1 cellular context compared by ENCODE assay signal in the genomic region with DNA sequence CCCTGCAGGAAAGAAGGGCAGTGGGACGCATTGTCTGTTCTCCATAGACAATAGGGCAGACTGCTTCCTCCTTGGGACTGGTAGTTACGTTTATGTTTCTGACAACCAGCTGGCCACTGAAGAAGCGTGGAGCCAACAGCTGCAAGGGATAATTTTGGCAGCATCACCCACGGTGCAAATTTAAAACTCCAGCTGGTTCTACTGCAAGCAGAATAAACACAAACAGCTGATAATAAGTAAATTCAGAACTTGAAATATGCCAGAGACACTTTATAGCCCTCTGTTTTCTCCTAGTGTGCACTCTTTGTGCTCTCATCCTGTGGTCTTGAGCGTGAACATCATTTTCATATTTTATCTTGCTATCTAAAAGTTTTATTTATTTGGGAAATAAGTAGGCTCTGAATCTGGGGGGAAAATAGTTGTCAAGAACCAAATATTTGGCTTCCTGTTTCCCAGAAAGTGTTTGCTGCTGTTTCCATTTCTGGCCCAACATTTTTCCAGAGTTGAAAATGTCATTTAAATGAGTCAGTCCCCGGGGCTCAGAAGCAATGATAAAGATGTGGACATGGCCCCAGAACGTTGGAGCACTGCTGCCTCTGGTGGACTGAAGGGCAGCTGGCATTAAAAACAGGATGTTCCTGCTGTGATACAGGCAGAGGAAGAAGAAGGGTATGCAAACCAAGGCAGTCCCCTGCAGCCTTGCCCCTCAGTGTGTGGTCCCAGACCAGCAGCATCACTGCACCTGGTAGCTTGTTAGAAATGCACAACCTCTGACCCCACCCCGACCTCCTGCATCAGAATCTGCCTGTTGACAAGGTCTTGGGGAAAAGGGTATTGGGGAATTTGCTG.
TF ChIP-seq lines count a peak whose summit lies in the region.

No MANE protein-coding gene starts in this region.

TF ChIP-seq in GM23338, 12 proteins besides CTCF, POLR2A, EP300 and RAD21 (continued from another document):
- TF ChIP-seq ZNF114 (CRISPR knock-in tag; IDR thresholded peaks at IDR 0.05) (no peak), EZH2phosphoT487 (IDR thresholded peaks at IDR 0.05; ENCODE audit: unreplicated experiment) (no peak), CREB1 (CRISPR knock-in tag; IDR thresholded peaks at IDR 0.05; ENCODE audit: low read depth) (no peak), NANOG (IDR thresholded peaks at IDR 0.05; ENCODE audit: borderline replicate concordance) (no peak)
- TF ChIP-seq, protein P1, sequence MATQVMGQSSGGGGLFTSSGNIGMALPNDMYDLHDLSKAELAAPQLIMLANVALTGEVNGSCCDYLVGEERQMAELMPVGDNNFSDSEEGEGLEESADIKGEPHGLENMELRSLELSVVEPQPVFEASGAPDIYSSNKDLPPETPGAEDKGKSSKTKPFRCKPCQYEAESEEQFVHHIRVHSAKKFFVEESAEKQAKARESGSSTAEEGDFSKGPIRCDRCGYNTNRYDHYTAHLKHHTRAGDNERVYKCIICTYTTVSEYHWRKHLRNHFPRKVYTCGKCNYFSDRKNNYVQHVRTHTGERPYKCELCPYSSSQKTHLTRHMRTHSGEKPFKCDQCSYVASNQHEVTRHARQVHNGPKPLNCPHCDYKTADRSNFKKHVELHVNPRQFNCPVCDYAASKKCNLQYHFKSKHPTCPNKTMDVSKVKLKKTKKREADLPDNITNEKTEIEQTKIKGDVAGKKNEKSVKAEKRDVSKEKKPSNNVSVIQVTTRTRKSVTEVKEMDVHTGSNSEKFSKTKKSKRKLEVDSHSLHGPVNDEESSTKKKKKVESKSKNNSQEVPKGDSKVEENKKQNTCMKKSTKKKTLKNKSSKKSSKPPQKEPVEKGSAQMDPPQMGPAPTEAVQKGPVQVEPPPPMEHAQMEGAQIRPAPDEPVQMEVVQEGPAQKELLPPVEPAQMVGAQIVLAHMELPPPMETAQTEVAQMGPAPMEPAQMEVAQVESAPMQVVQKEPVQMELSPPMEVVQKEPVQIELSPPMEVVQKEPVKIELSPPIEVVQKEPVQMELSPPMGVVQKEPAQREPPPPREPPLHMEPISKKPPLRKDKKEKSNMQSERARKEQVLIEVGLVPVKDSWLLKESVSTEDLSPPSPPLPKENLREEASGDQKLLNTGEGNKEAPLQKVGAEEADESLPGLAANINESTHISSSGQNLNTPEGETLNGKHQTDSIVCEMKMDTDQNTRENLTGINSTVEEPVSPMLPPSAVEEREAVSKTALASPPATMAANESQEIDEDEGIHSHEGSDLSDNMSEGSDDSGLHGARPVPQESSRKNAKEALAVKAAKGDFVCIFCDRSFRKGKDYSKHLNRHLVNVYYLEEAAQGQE (IDR thresholded peaks at IDR 0.05; ENCODE audit: unreplicated experiment) = no peak
- TF ChIP-seq, protein P2, sequence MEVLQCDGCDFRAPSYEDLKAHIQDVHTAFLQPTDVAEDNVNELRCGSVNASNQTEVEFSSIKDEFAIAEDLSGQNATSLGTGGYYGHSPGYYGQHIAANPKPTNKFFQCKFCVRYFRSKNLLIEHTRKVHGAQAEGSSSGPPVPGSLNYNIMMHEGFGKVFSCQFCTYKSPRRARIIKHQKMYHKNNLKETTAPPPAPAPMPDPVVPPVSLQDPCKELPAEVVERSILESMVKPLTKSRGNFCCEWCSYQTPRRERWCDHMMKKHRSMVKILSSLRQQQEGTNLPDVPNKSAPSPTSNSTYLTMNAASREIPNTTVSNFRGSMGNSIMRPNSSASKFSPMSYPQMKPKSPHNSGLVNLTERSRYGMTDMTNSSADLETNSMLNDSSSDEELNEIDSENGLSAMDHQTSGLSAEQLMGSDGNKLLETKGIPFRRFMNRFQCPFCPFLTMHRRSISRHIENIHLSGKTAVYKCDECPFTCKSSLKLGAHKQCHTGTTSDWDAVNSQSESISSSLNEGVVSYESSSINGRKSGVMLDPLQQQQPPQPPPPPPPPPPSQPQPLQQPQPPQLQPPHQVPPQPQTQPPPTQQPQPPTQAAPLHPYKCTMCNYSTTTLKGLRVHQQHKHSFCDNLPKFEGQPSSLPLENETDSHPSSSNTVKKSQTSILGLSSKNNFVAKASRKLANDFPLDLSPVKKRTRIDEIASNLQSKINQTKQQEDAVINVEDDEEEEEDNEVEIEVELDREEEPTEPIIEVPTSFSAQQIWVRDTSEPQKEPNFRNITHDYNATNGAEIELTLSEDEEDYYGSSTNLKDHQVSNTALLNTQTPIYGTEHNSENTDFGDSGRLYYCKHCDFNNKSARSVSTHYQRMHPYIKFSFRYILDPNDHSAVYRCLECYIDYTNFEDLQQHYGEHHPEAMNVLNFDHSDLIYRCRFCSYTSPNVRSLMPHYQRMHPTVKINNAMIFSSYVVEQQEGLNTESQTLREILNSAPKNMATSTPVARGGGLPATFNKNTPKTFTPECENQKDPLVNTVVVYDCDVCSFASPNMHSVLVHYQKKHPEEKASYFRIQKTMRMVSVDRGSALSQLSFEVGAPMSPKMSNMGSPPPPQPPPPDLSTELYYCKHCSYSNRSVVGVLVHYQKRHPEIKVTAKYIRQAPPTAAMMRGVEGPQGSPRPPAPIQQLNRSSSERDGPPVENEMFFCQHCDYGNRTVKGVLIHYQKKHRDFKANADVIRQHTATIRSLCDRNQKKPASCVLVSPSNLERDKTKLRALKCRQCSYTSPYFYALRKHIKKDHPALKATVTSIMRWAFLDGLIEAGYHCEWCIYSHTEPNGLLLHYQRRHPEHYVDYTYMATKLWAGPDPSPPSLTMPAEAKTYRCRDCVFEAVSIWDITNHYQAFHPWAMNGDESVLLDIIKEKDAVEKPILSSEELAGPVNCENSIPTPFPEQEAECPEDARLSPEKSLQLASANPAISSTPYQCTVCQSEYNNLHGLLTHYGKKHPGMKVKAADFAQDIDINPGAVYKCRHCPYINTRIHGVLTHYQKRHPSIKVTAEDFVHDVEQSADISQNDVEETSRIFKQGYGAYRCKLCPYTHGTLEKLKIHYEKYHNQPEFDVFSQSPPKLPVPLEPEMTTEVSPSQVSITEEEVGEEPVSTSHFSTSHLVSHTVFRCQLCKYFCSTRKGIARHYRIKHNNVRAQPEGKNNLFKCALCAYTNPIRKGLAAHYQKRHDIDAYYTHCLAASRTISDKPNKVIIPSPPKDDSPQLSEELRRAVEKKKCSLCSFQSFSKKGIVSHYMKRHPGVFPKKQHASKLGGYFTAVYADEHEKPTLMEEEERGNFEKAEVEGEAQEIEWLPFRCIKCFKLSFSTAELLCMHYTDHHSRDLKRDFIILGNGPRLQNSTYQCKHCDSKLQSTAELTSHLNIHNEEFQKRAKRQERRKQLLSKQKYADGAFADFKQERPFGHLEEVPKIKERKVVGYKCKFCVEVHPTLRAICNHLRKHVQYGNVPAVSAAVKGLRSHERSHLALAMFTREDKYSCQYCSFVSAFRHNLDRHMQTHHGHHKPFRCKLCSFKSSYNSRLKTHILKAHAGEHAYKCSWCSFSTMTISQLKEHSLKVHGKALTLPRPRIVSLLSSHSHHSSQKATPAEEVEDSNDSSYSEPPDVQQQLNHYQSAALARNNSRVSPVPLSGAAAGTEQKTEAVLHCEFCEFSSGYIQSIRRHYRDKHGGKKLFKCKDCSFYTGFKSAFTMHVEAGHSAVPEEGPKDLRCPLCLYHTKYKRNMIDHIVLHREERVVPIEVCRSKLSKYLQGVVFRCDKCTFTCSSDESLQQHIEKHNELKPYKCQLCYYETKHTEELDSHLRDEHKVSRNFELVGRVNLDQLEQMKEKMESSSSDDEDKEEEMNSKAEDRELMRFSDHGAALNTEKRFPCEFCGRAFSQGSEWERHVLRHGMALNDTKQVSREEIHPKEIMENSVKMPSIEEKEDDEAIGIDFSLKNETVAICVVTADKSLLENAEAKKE (CRISPR knock-in tag; IDR thresholded peaks at IDR 0.05) = peak; percentile 70
TF ChIP-seq in GM23338: peak in this region for 2.
